In the genomic region with DNA sequence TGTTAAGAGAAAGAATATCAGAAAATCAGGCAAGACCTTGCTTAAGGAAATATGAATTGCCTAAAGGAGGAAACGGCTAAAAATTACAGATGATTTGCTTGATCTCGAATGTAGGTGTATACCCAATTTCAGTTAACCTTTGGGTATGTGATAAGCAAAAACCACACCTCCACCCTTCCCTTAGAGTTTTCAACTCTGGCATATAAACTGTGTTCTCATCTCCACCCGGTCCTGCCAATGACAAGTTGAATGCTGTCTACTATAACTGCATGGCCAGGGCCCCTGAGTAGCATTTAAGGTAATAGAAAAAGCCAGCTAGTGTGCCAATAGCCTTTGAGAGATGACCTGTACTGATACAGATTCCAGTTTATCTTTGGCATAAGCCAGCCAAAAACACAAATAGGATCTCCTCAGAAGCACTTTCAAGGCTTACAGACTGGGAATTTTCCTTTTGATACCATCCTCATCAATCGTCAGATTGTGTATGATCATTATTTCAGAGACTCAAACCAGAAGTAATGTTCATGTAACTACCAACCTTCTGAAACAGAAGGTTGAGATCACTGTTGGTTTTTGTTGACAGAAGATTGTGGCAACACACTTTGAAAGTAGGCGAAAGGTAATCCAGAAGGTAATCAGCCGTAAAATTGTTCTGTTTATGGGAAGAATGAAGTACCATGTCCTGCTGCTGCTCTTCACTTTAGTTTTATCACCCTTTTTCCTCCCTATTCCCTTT, we compare ENCODE assay signal across 15 cellular contexts.
A peak's percentile ranks its signal among the peaks of the same experiment; 100 is the strongest.
DNase-seq lines count a peak whose midpoint lies in the region; ATAC-seq and TF ChIP-seq lines count a peak whose summit lies in the region.
"Had no signal": no experiment of that assay in that cellular context is flagged by ENCODE, and none has a peak within 500 bp of the region (broad histone marks: within the 10 kb centered on the region; RNA-seq: fewer than 3 reads in every experiment).

No MANE protein-coding gene starts in this region.

- no peak overlapping the region for H3K4me3 ChIP-seq in spleen
- H3K4me3 ChIP-seq in dorsolateral prefrontal cortex = no peak overlapping the region
- H3K4me3 ChIP-seq: right atrium auricular region, SJSA1 had no signal

- H3K27ac ChIP-seq in spleen = peak overlapping the region in 7 of 8 donors; percentile 2 to 56 (median 37)
- peak overlapping the region in 1 of 59 donors; percentile 0 for H3K27ac ChIP-seq in dorsolateral prefrontal cortex
- H3K27ac ChIP-seq: C4-2B, right atrium auricular region, SJSA1 had no signal

- H3K27me3 ChIP-seq in spleen (replicated peaks in 1 of 7) (no peaks in the 10 kb centered on the region), dorsolateral prefrontal cortex (no peaks in the 10 kb centered on the region)
- H3K27me3 ChIP-seq: right atrium auricular region, SJSA1 had no signal

- WGBS in spleen, 5 donors = 88 to 95% (median 90%) methylated on average over 6 of the region's 6 CpGs

- ATAC-seq in GM18511 (IDR thresholded peaks at IDR 0.05; ENCODE audit: unreplicated experiment) = no peak
- ATAC-seq: naive thymus-derived CD8-positive, alpha-beta T cell had no signal

- DNase-seq in M059J (ENCODE audit: low read depth) (peak; percentile 79), NCI-H446 (lab: John Stamatoyannopoulos, UW) (peak; percentile 33 to 49), kidney tubule cell (ENCODE audit: low spot score) (peak; percentile 26), spleen (no peak), GM03348 (ENCODE audit: low spot score) (no peak), dorsolateral prefrontal cortex (no peak)
- DNase-seq: activated CD4-positive, alpha-beta memory T cell treated with anti-CD3 and anti-CD28 coated beads, Interleukin-2, amount 10 ng/mL, durations not matched to agents 7 days and 5 days; amniotic stem cell; hippocampal formation; naive thymus-derived CD8-positive, alpha-beta T cell; stimulated activated CD4-positive, alpha-beta T cell treated with anti-CD3 and anti-CD28 coated beads, Interleukin-2, amount 100 ng/mL, for 48 hours had no signal

- H3K4me1 ChIP-seq in spleen = peaks cover 0 to 4% (median 0%) of the 10 kb centered on the region in 6 donors

- intact Hi-C loops in spleen (cut with DNase I; ENCODE audit: low total_unique reads) = no loop called here
- intact Hi-C loops in dorsolateral prefrontal cortex (cut with DNase I) = no loop called here

- TF ChIP-seq POLR2A in spleen (IDR thresholded peaks at IDR 0.05) = no peak

- no peaks in the 10 kb centered on the region for H3K9me3 ChIP-seq in spleen
- H3K9me3 ChIP-seq: right atrium auricular region, SJSA1 had no signal

- H3K36me3 ChIP-seq in spleen = no peaks in the 10 kb centered on the region
- H3K36me3 ChIP-seq: right atrium auricular region had no signal

- TF ChIP-seq CTCF in spleen (IDR thresholded peaks at IDR 0.05 in 8 of 11, conservative IDR thresholded peaks at IDR 0.05 in 3 of 11) (no peak), dorsolateral prefrontal cortex (IDR thresholded peaks at IDR 0.05 in 54 of 56, conservative IDR thresholded peaks at IDR 0.05 in 2 of 56; ENCODE audit: low read depth in 1 of 56, partially characterized antibody in 56 of 56) (no peak)

Comparison
In these comparisons a context has a peak if more than half of its experiments do, and no peak if none do; other contexts are left out.
1. DNase-seq: peak in M059J (single experiment), NCI-H446 (2 of 2) and kidney tubule cell (single experiment); none in spleen (single experiment), GM03348 (single experiment) and dorsolateral prefrontal cortex (0 of 10).